In genomic region chr1:117851687-117852086, GRCh38 we compare ENCODE assay signal across 31 cellular contexts.
"Had no signal": no experiment of that assay in that cellular context is flagged by ENCODE, and none has a peak within 500 bp of the region (broad histone marks: within the 10 kb centered on the region; RNA-seq: fewer than 3 reads in every experiment).

No MANE protein-coding gene starts in this region.

- H3K27ac ChIP-seq: ascending aorta, cardiac muscle cell, VCaP had no signal

- ATAC-seq: activated CD8-positive, alpha-beta T cell treated with anti-CD3 and anti-CD28 coated beads for 36 hours; activated naive CD8-positive, alpha-beta T cell treated with anti-CD3 and anti-CD28 coated beads, Interleukin-2, amount 50 U/mL, for 24 hours; activated T-cell treated with anti-CD3 and anti-CD28 coated beads, Interleukin-2, amount 50 U/mL, for 4 hours; activated T-cell treated with anti-CD3 and anti-CD28 coated beads, Interleukin-2, amount 50 U/mL, for 72 hours; activated T-helper 17 cell treated with anti-CD3 and anti-CD28 coated beads, Interleukin-2, amount 50 U/mL, for 72 hours had no signal

- H3K4me3 ChIP-seq: ascending aorta, cardiac muscle cell had no signal

- H3K27me3 ChIP-seq: ascending aorta, cardiac muscle cell had no signal

- FAIRE-seq: bronchial epithelial cell, TTC549 had no signal

- H3K9me3 ChIP-seq: ascending aorta had no signal

- H3K4me1 ChIP-seq: ascending aorta had no signal

- DNase-seq: activated B cell treated with CpG ODN at 0.5 μM for 24 hours; activated CD4-positive, alpha-beta memory T cell treated with anti-CD3 and anti-CD28 coated beads for 36 hours; activated CD4-positive, alpha-beta T cell treated with anti-CD3 and anti-CD28 coated beads for 4 hours; activated CD4-positive, alpha-beta T cell treated with anti-CD3 and anti-CD28 coated beads, Interleukin-2, amount 10 ng/mL, durations not matched to agents 24 days and 14 days; activated CD4-positive, alpha-beta T cell treated with anti-CD3 and anti-CD28 coated beads, Interleukin-2, amount 50 U/mL, for 1 hour; activated CD4-positive, alpha-beta T cell treated with anti-CD3 and anti-CD28 coated beads, Interleukin-2, amount 50 U/mL, for 4 hours; activated CD4-positive, CD25-positive, alpha-beta regulatory T cell treated with anti-CD3 and anti-CD28 coated beads, Interleukin-2, amount 50 U/mL, for 72 hours; activated CD8-positive, alpha-beta memory T cell treated with anti-CD3 and anti-CD28 coated beads, Interleukin-2, amount 50 U/mL, for 4 hours; activated CD8-positive, alpha-beta T cell treated with anti-CD3 and anti-CD28 coated beads for 36 hours; activated effector memory CD4-positive, alpha-beta T cell treated with anti-CD3 and anti-CD28 coated beads, Interleukin-2, amount 50 U/mL, for 16 hours; activated gamma-delta T cell treated with Interleukin-2 at 50 U/mL for 16 hours; activated naive CD4-positive, alpha-beta T cell; activated naive CD4-positive, alpha-beta T cell treated with anti-CD3 and anti-CD28 coated beads, Interleukin-2, amount 10 ng/mL, durations not matched to agents 7 days and 5 days; activated naive CD8-positive, alpha-beta T cell treated with anti-CD3 and anti-CD28 coated beads, Interleukin-2, amount 10 ng/mL, durations not matched to agents 7 days and 5 days; activated naive CD8-positive, alpha-beta T cell treated with anti-CD3 and anti-CD28 coated beads, Interleukin-2, amount 50 U/mL, for 24 hours; activated T-cell treated with anti-CD3 and anti-CD28 coated beads for 4 hours; activated T-cell treated with anti-CD3 and anti-CD28 coated beads, Interleukin-2, amount 50 U/mL, for 1 hour; activated T-cell treated with anti-CD3 and anti-CD28 coated beads, Interleukin-2, amount 50 U/mL, for 4 hours; activated T-cell treated with anti-CD3 and anti-CD28 coated beads, Interleukin-2, amount 50 U/mL, for 72 hours; amygdala; anterior cingulate cortex; caudate nucleus; cerebellar nuclear complex; T-helper 2 cell; T-helper 9 cell had no signal

- H3K36me3 ChIP-seq: cardiac muscle cell had no signal
